8 cellular contexts compared by ENCODE assay signal in genomic region chr10:58384536-58384998, GRCh38. TPM values are rescaled to one million over a fixed set of nuclear protein-coding genes. Genes with fewer than 3 reads are reported as not detected.
A peak's percentile ranks its signal among the peaks of the same experiment; 100 is the strongest.
DNase-seq lines count a peak whose midpoint lies in the region; ATAC-seq and TF ChIP-seq lines count a peak whose summit lies in the region.

No MANE protein-coding gene starts in this region.

- TF ChIP-seq EP300 in upper lobe of left lung (IDR thresholded peaks at IDR 0.05), result no peak

- peak overlapping the region; percentile 72 to 85 (median 77) for H3K27ac ChIP-seq in body of pancreas
- H3K27ac ChIP-seq in upper lobe of left lung, result peak overlapping the region; percentile 85 to 96 (median 92)

- DNase-seq in NCI-H1105 treated with DMSO at 0.1 percent for 48 hours (lab: John Stamatoyannopoulos, UW) (peak; percentile 36), NCI-H1105 (lab: John Stamatoyannopoulos, UW) (no peak), body of pancreas (no peak), lower leg skin (ENCODE audit: low spot score in 2 of 2) (no peak), upper lobe of left lung (no peak)
- no peak for DNase-seq in activated CD4-positive, alpha-beta T cell treated with anti-CD3 and anti-CD28 coated beads for 1 hour
- no peak for DNase-seq in stimulated activated CD4-positive, alpha-beta T cell treated with anti-CD3 and anti-CD28 coated beads, Interleukin-1b, Interleukin-23, amount 100 ng/mL, for 48 hours

- TF ChIP-seq POLR2A in body of pancreas (IDR thresholded peaks at IDR 0.05) (no peak), lower leg skin (IDR thresholded peaks at IDR 0.05) (no peak), upper lobe of left lung (IDR thresholded peaks at IDR 0.05) (no peak)

- H3K4me3 ChIP-seq in body of pancreas, result peak overlapping the region; percentile 63 to 92
- H3K4me3 ChIP-seq in lower leg skin (ENCODE audit: low read depth, poor library complexity, severe bottlenecking), result peak overlapping the region; percentile 97
- H3K4me3 ChIP-seq in upper lobe of left lung, result peak overlapping the region; percentile 61 to 92 (median 77)

- intact Hi-C loops in body of pancreas (cut with DNase I), result no loop called here
- intact Hi-C loops in lower leg skin (cut with DNase I; ENCODE audit: low total_unique reads), result no loop called here

- H3K27me3 ChIP-seq in body of pancreas, result no peaks in the 10 kb centered on the region
- H3K27me3 ChIP-seq in upper lobe of left lung, result no peaks in the 10 kb centered on the region

- peak; percentile 0 for ATAC-seq in HG03520 (IDR thresholded peaks at IDR 0.05; ENCODE audit: unreplicated experiment)
- ATAC-seq in body of pancreas, result no peak
- ATAC-seq in upper lobe of left lung (ENCODE audit: low FRiP score in 2 of 2), result peak in 1 of 2 donors; percentile 1

- 0 to 2% methylated on average over 12 of the region's 12 CpGs for WGBS in body of pancreas, 2 donors
- WGBS in lower leg skin, 2 donors, result 0 to 1% methylated on average over 12 of the region's 12 CpGs
- WGBS in upper lobe of left lung, 2 donors, result 1% methylated on average over 9 to 12 of the region's 12 CpGs

- H3K4me1 ChIP-seq in body of pancreas (peaks cover 21% of the 10 kb centered on the region), upper lobe of left lung (peaks cover 17 to 31% (median 19%) of the 10 kb centered on the region in 4 donors)

- no peaks in the 10 kb centered on the region for H3K9me3 ChIP-seq in body of pancreas
- H3K9me3 ChIP-seq in upper lobe of left lung, result no peaks in the 10 kb centered on the region

- peaks cover 0 to 5% of the 10 kb centered on the region in 2 donors for H3K36me3 ChIP-seq in body of pancreas (replicated peaks in 1 of 2; ENCODE audit: insufficient read depth in 1 of 2, low read depth in 2 of 2)
- H3K36me3 ChIP-seq in upper lobe of left lung, result peaks cover 0 to 27% (median 6%) of the 10 kb centered on the region in 4 donors

- TF ChIP-seq CTCF in body of pancreas (IDR thresholded peaks at IDR 0.05) (no peak), lower leg skin (IDR thresholded peaks at IDR 0.05) (no peak), upper lobe of left lung (IDR thresholded peaks at IDR 0.05) (no peak)

RNA-seq across cellular contexts. Expression of gene TFAM, which starts 0.6 kb away (rescaled TPM):
- total RNA-seq in body of pancreas (10 to 100 TPM in 1 of 2 donors, 1 to 10 TPM in 1; 2.6 to 10.1 TPM), lower leg skin (10 to 100 TPM; 13.5 to 25.3 (median 14.7) TPM), upper lobe of left lung (10 to 100 TPM in 5 of 6 donors, 1 to 10 TPM in 1; 6.3 to 28.1 (median 16.2) TPM)

RNA-seq across cellular contexts. Expression of gene UBE2D1, which starts 49.8 kb away (rescaled TPM):
- total RNA-seq in body of pancreas (1 to 10 TPM; 3.0 to 7.5 TPM), lower leg skin (1 to 10 TPM; 4.7 to 7.7 (median 6.3) TPM), upper lobe of left lung (10 to 100 TPM in 4 of 6 donors, 1 to 10 TPM in 2; 2.1 to 28.6 (median 16.4) TPM)
